In genomic region chr7:102272075-102272916, GRCh38 we compare ENCODE assay signal across 8 cellular contexts. TPM values are rescaled to one million over a fixed set of nuclear protein-coding genes. Genes with fewer than 3 reads are reported as not detected.
DNase-seq lines count a peak whose midpoint lies in the region; ATAC-seq and TF ChIP-seq lines count a peak whose summit lies in the region.

No MANE protein-coding gene starts in this region.

- no peaks in the 10 kb centered on the region for H3K9me3 Mint-ChIP-seq in activated CD4-positive, alpha-beta T cell treated with anti-CD3 and anti-CD28 coated beads, Interleukin-2, amount 10 ng/mL, durations not matched to agents 24 days and 14 days
- H3K9me3 Mint-ChIP-seq in chondrocyte (ENCODE audit: low read depth) = no peaks in the 10 kb centered on the region

- TF ChIP-seq CTCF in chondrocyte (IDR thresholded peaks at IDR 0.05) = peak; percentile 100
- TF ChIP-seq CTCF in left lung (IDR thresholded peaks at IDR 0.05) = peak; percentile 88 to 93

- no peaks in the 10 kb centered on the region for H3K27me3 ChIP-seq in left lung

- H3K4me1 Mint-ChIP-seq in activated CD4-positive, alpha-beta T cell treated with anti-CD3 and anti-CD28 coated beads, Interleukin-2, amount 10 ng/mL, durations not matched to agents 24 days and 14 days = peaks cover 2% of the 10 kb centered on the region
- peaks cover 8% of the 10 kb centered on the region for H3K4me1 Mint-ChIP-seq in chondrocyte (ENCODE audit: low read depth)

- intact Hi-C loops in activated CD4-positive, alpha-beta T cell treated with anti-CD3 and anti-CD28 coated beads, Interleukin-2, amount 10 ng/mL, durations not matched to agents 24 days and 14 days (cut with micrococcal nuclease) = loop anchor here (1.0 to 5.0 kb wide), 3 partner anchors 585 to 729 kb away; no protein-coding TSS in a partner anchor
- intact Hi-C loops in left lung (cut with DNase I) = no loop called here

- in situ Hi-C loops in ACHN (cut with HindIII; ENCODE audit: low pct_ligation_motif_present, low pct_unique_long_range_greater_than_20kb, low sequenced_read_pairs) = no loop called here

- peak; percentile 87 for DNase-seq in ACHN
- DNase-seq in NCI-H2171 (lab: John Stamatoyannopoulos, UW) = peak; percentile 20
- DNase-seq in activated CD4-positive, alpha-beta T cell treated with anti-CD3 and anti-CD28 coated beads, Interleukin-2, amount 10 ng/mL, durations not matched to agents 24 days and 14 days = peak; percentile 92
- DNase-seq in chondrocyte (ENCODE audit: low spot score) = no peak
- DNase-seq in left lung = peak; percentile 79 to 95
- DNase-seq in stimulated activated CD4-positive, alpha-beta T cell treated with anti-CD3 and anti-CD28 coated beads, Interleukin-4, amount 100 ng/mL, for 24 hours = peak; percentile 79

- no peaks in the 10 kb centered on the region for H3K27me3 Mint-ChIP-seq in activated CD4-positive, alpha-beta T cell treated with anti-CD3 and anti-CD28 coated beads, Interleukin-2, amount 10 ng/mL, durations not matched to agents 24 days and 14 days
- H3K27me3 Mint-ChIP-seq in chondrocyte (ENCODE audit: low read depth) = no peaks in the 10 kb centered on the region

- H3K9me3 ChIP-seq in left lung = no peaks in the 10 kb centered on the region

- H3K4me3 ChIP-seq in left lung = no peak overlapping the region

- ATAC-seq in GM18498 (IDR thresholded peaks at IDR 0.05; ENCODE audit: unreplicated experiment) = peak; percentile 50
- ATAC-seq in left lung = peak; percentile 94
- ATAC-seq in GM21515 (IDR thresholded peaks at IDR 0.05; ENCODE audit: unreplicated experiment) = no peak

- no peaks in the 10 kb centered on the region for H3K36me3 ChIP-seq in left lung

- no peak overlapping the region for H3K4me3 Mint-ChIP-seq in activated CD4-positive, alpha-beta T cell treated with anti-CD3 and anti-CD28 coated beads, Interleukin-2, amount 10 ng/mL, durations not matched to agents 24 days and 14 days
- no peak overlapping the region for H3K4me3 Mint-ChIP-seq in chondrocyte (ENCODE audit: unreplicated experiment)

- peaks cover 0 to 4% of the 10 kb centered on the region in 2 donors for H3K4me1 ChIP-seq in left lung

- H3K27ac Mint-ChIP-seq in activated CD4-positive, alpha-beta T cell treated with anti-CD3 and anti-CD28 coated beads, Interleukin-2, amount 10 ng/mL, durations not matched to agents 24 days and 14 days = no peak overlapping the region
- H3K27ac Mint-ChIP-seq in chondrocyte (ENCODE audit: unreplicated experiment) = peak overlapping the region; percentile 0

- H3K36me3 Mint-ChIP-seq in activated CD4-positive, alpha-beta T cell treated with anti-CD3 and anti-CD28 coated beads, Interleukin-2, amount 10 ng/mL, durations not matched to agents 24 days and 14 days (ENCODE audit: low read depth) = no peaks in the 10 kb centered on the region
- no peaks in the 10 kb centered on the region for H3K36me3 Mint-ChIP-seq in chondrocyte (ENCODE audit: low read depth)

- H3K27ac ChIP-seq in left lung = no peak overlapping the region

RNA-seq across cellular contexts. Expression of gene SH2B2, which starts 14.4 kb away (rescaled TPM):
- total RNA-seq in activated CD4-positive, alpha-beta T cell treated with anti-CD3 and anti-CD28 coated beads, Interleukin-2, amount 10 ng/mL, durations not matched to agents 24 days and 14 days = 2.9 and 3.1 TPM in 2 replicates
- total RNA-seq in chondrocyte (2.3 to 4.1 TPM (median 2.6 TPM) in 3 replicates), left lung (1 to 10 TPM; 5.7 to 8.2 TPM)
